6 cellular contexts compared by ENCODE assay signal in genomic region chr9:64014386-64015091, GRCh38.
DNase-seq lines count a peak whose midpoint lies in the region; ATAC-seq, FAIRE-seq and TF ChIP-seq lines count a peak whose summit lies in the region.
"Not testable (repeated sequence)": the region's sequence is repeated elsewhere in the genome, so short reads cannot be mapped to it uniquely, and the experiment has no call there.

No MANE protein-coding gene starts in this region.

- TF ChIP-seq POLR2A in HepG2 (IDR thresholded peaks at IDR 0.05; ENCODE audit: insufficient read depth in 1 of 2, low read depth in 2 of 2, low read length in 2 of 2); upper lobe of left lung (IDR thresholded peaks at IDR 0.05): not testable (repeated sequence)

- not testable (repeated sequence) for H3K27ac ChIP-seq in SK-N-SH (ENCODE audit: low read depth in 2 of 2, low read length in 1 of 2); right cardiac atrium (ENCODE audit: low read length); HepG2 (ENCODE audit: extremely low read length, insufficient read depth, low read length); upper lobe of left lung; aorta (ENCODE audit: low read depth in 1 of 2, low read length in 2 of 2)

- H3K79me2 ChIP-seq in SK-N-SH (ENCODE audit: insufficient read depth); HepG2 (ENCODE audit: insufficient read depth, low read length): not testable (repeated sequence)

- FAIRE-seq in HepG2 (lab: Jason Lieb, UNC), result not testable (repeated sequence)

- TF ChIP-seq RAD21 in SK-N-SH (IDR thresholded peaks at IDR 0.05; ENCODE audit: low read length); HepG2 (CRISPR knock-in tag; IDR thresholded peaks at IDR 0.05): not testable (repeated sequence)

- H2AFZ ChIP-seq in SK-N-SH (ENCODE audit: low read depth); HepG2 (ENCODE audit: low read length): not testable (repeated sequence)

- peaks cover 13% of the 10 kb centered on the region for H3K9me3 Mint-ChIP-seq in osteocyte (ENCODE audit: unreplicated experiment)

- not testable (repeated sequence) for H3K36me3 ChIP-seq in SK-N-SH (replicated peaks in 1 of 2; ENCODE audit: control insufficient read depth in 1 of 2, insufficient read depth in 2 of 2, low read length in 1 of 2); HepG2 (replicated peaks in 1 of 2; ENCODE audit: control insufficient read depth in 1 of 2, insufficient read depth in 2 of 2, low read length in 2 of 2); upper lobe of left lung; aorta (ENCODE audit: control insufficient read depth in 1 of 2, insufficient read depth in 2 of 2, low read length in 1 of 2)

- H3K27me3 ChIP-seq in SK-N-SH (ENCODE audit: insufficient read depth); right cardiac atrium (ENCODE audit: control insufficient read depth, insufficient read depth); HepG2 (ENCODE audit: control insufficient read depth in 1 of 2, insufficient read depth in 2 of 2, low read length in 2 of 2); upper lobe of left lung; aorta (ENCODE audit: control insufficient read depth in 1 of 2, insufficient read depth in 2 of 2, low read length in 1 of 2): not testable (repeated sequence)

- not testable (repeated sequence) for H4K20me1 ChIP-seq in SK-N-SH (ENCODE audit: insufficient read depth); HepG2 (ENCODE audit: insufficient read depth, low read length)

- not testable (repeated sequence) for H3K9ac ChIP-seq in SK-N-SH; HepG2 (ENCODE audit: insufficient read depth, low read depth, low read length)

- BruUV-seq in HepG2 (replicated peaks; lab: Mats Ljungman, UMichigan), result not testable (repeated sequence)

- H3K4me2 ChIP-seq in SK-N-SH, result peak overlapping the region; percentile 90; the same call in 1 of the 2 replicates
- not testable (repeated sequence) for H3K4me2 ChIP-seq in HepG2 (ENCODE audit: low read depth, low read length)

- DNase-seq in SK-N-SH; HepG2 (ENCODE audit: low spot score); aorta: not testable (repeated sequence)
- DNase-seq in right cardiac atrium (peak in 2 of 3 donors; percentile 13 to 44), osteocyte (ENCODE audit: extremely low spot score, unreplicated experiment) (peak; percentile 81), upper lobe of left lung (peak in 1 of 2 donors; percentile 52)

- 62% methylated on average over 31 of the region's 32 CpGs for WGBS in SK-N-SH (ENCODE audit: low lambda C conversion rate)
- 69% methylated on average over 32 of the region's 32 CpGs for WGBS in right cardiac atrium
- WGBS in HepG2 (ENCODE audit: low lambda C conversion rate), result 8% methylated on average over 19 of the region's 32 CpGs
- 71 to 79% methylated on average over 23 to 32 of the region's 32 CpGs for WGBS in upper lobe of left lung, 2 donors
- 72 to 77% methylated on average over 30 to 32 of the region's 32 CpGs for WGBS in aorta, 2 donors

- POLR2A ChIA-PET in SK-N-SH (lab: Yijun Ruan, JAX); HepG2 (lab: Yijun Ruan, JAX): not testable (repeated sequence)

- peak; percentile 21 to 31 for ATAC-seq in right cardiac atrium
- ATAC-seq in HepG2, result peak; percentile 44; the same call in 2 of the 3 replicates
- ATAC-seq in upper lobe of left lung (ENCODE audit: low FRiP score in 2 of 2), result peak; percentile 26 to 88
- ATAC-seq in aorta (ENCODE audit: low FRiP score), result peak; percentile 79

- H3K4me1 Mint-ChIP-seq in osteocyte (ENCODE audit: unreplicated experiment), result not testable (repeated sequence)

- H3K4me3 Mint-ChIP-seq in osteocyte (ENCODE audit: unreplicated experiment), result not testable (repeated sequence)

- intact Hi-C loops in right cardiac atrium (cut with DNase I); HepG2 (cut with micrococcal nuclease; ENCODE audit: unreplicated experiment); aorta (cut with DNase I): not testable (repeated sequence)

- not testable (repeated sequence) for TF ChIP-seq CTCF in SK-N-SH (IDR thresholded peaks at IDR 0.05); HepG2 (CRISPR knock-in tag; IDR thresholded peaks at IDR 0.05); osteocyte (IDR thresholded peaks at IDR 0.05); upper lobe of left lung (IDR thresholded peaks at IDR 0.05)

- not testable (repeated sequence) for H3K4me3 ChIP-seq in SK-N-SH (ENCODE audit: low read depth in 2 of 2, low read length in 1 of 2); right cardiac atrium (ENCODE audit: low read length); HepG2 (replicated peaks in 1 of 3; ENCODE audit: insufficient read depth in 1 of 3, low read depth in 2 of 3, low read length in 3 of 3); upper lobe of left lung; aorta (ENCODE audit: low read length in 2 of 2)

- H3K27me3 Mint-ChIP-seq in osteocyte (ENCODE audit: unreplicated experiment), result not testable (repeated sequence)

- CTCF ChIA-PET in SK-N-SH (lab: Yijun Ruan, JAX); HepG2 (lab: Yijun Ruan, JAX; ENCODE audit: low intra/inter-chr PET ratio, low total read pairs): not testable (repeated sequence)

- in situ Hi-C loops in HepG2 (cut with HindIII; ENCODE audit: extremely low pct_ligation_motif_present, low pct_unique_long_range_greater_than_20kb), result not testable (repeated sequence)

- TF ChIP-seq EP300 in SK-N-SH (IDR thresholded peaks at IDR 0.05; ENCODE audit: borderline replicate concordance in 1 of 2, low read depth in 1 of 2, low read length in 1 of 2); HepG2 (IDR thresholded peaks at IDR 0.05; ENCODE audit: low read depth in 2 of 2, low read length in 2 of 2); HepG2 (CRISPR knock-in tag; IDR thresholded peaks at IDR 0.05; ENCODE audit: borderline replicate concordance); upper lobe of left lung (IDR thresholded peaks at IDR 0.05): not testable (repeated sequence)

- H3F3A ChIP-seq in SK-N-SH (replicated peaks; ENCODE audit: insufficient read depth), result not testable (repeated sequence)

- H3K36me3 Mint-ChIP-seq in osteocyte (ENCODE audit: unreplicated experiment), result not testable (repeated sequence)

- not testable (repeated sequence) for H3K27ac Mint-ChIP-seq in osteocyte (ENCODE audit: unreplicated experiment)

- H3K9me2 ChIP-seq in SK-N-SH, result not testable (repeated sequence)

- H3K9me3 ChIP-seq in SK-N-SH; right cardiac atrium (ENCODE audit: control insufficient read depth, low read length); HepG2 (ENCODE audit: low read length); aorta (ENCODE audit: control insufficient read depth, low read length): not testable (repeated sequence)
- peaks cover 0 to 23% (median 0%) of the 10 kb centered on the region in 4 donors for H3K9me3 ChIP-seq in upper lobe of left lung

- H3K4me1 ChIP-seq in SK-N-SH (ENCODE audit: control insufficient read depth in 1 of 2, insufficient read depth in 2 of 2, low read depth in 1 of 2, low read length in 1 of 2); right cardiac atrium (ENCODE audit: control insufficient read depth, insufficient read depth, low read length); HepG2 (ENCODE audit: insufficient read depth, low read length); upper lobe of left lung; aorta (ENCODE audit: control insufficient read depth in 1 of 2, insufficient read depth in 2 of 2, low read length in 2 of 2): not testable (repeated sequence)

Comparison
In these comparisons a context has a peak if more than half of its experiments do, and no peak if none do; other contexts are left out.
1. ATAC-seq: peak in every context shown above with its lines; median percentile 79 in aorta; 57 in upper lobe of left lung; 44 in HepG2; 26 in right cardiac atrium.